In the genomic region with DNA sequence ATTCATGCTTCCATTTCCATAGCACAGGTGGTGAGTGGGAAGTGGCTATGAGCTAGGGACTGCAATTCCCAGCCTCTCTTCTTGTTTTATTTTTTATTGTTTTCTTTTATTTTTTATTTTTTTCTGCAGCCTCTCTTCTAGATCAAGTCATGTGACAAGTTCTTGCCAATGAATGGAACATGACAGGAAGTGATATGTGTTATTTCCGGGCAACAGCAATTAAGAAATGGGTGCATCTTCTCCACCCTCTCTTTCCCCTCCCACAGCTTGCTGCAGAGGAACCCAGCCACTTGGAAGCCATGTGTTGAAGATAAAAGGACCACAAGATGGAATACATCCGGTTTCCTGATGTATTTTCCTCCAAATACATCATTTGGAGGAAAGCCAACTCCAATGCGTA, we compare ENCODE assay signal across 26 cellular contexts. TPM values are rescaled to one million over a fixed set of nuclear protein-coding genes. Genes with fewer than 3 reads are reported as not detected.
"Had no signal": no experiment of that assay in that cellular context is flagged by ENCODE, and none has a peak within 500 bp of the region (broad histone marks: within the 10 kb centered on the region; RNA-seq: fewer than 3 reads in every experiment).

No MANE protein-coding gene starts in this region.

- DNase-seq: hippocampal formation; kidney; left colon; left lung; mesendoderm; naive B cell; natural killer cell; nephron progenitor cell; ovary; right lobe of liver; stimulated activated CD4-positive, alpha-beta T cell treated with anti-CD3 and anti-CD28 coated beads, Interleukin-1b, Interleukin-23, amount 100 ng/mL, for 48 hours; stimulated activated CD4-positive, alpha-beta T cell treated with anti-CD3 and anti-CD28 coated beads, Interleukin-2, amount 100 ng/mL, for 48 hours; stimulated activated naive B cell treated with anti-CD40 and anti-IgM and Interleukin-4, amounts not matched to agents 10 μg/mL and 1 μg/mL and 100 μg/mL, for 72 hours; stimulated activated naive CD8-positive, alpha-beta T cell treated with anti-CD3 and anti-CD28 coated beads, Interleukin-15, Interleukin-2, amounts not matched to agents 100 U/mL and 50 U/mL, for 24 hours; stomach; testis; thyroid gland; transverse colon; upper lobe of left lung had no signal

- H3K36me3 Mint-ChIP-seq: natural killer cell; stimulated activated naive B cell treated with anti-CD40 and anti-IgM and Interleukin-4, amounts not matched to agents 10 μg/mL and 1 μg/mL and 100 μg/mL, for 72 hours had no signal

- H3K4me3 ChIP-seq: left lung, lung, ovary, right atrium auricular region, right lobe of liver, smooth muscle cell, stomach, testis, thyroid gland, transverse colon, upper lobe of left lung, vagina had no signal

- H3K36me3 ChIP-seq: left lung, ovary, right atrium auricular region, right lobe of liver, stomach, thyroid gland, transverse colon, upper lobe of left lung, vagina had no signal

- H3K4me2 ChIP-seq: smooth muscle cell had no signal

- H3K27ac Mint-ChIP-seq: mesothelial cell of epicardium; natural killer cell; nephron progenitor cell; progenitor cell of endocrine pancreas; stimulated activated naive B cell treated with anti-CD40 and anti-IgM and Interleukin-4, amounts not matched to agents 10 μg/mL and 1 μg/mL and 100 μg/mL, for 72 hours had no signal

- ATAC-seq: left colon; left lung; natural killer cell; right lobe of liver; stimulated activated naive B cell treated with anti-CD40 and anti-IgM and Interleukin-4, amounts not matched to agents 10 μg/mL and 1 μg/mL and 100 μg/mL, for 72 hours; stimulated activated naive CD8-positive, alpha-beta T cell treated with anti-CD3 and anti-CD28 coated beads, Interleukin-15, Interleukin-2, amounts not matched to agents 100 U/mL and 50 U/mL, for 24 hours had no signal

- H3K27me3 ChIP-seq: ovary, right atrium auricular region, right lobe of liver, testis, thyroid gland, upper lobe of left lung, vagina had no signal

- H3K4me1 ChIP-seq: left lung, right atrium auricular region, right lobe of liver, stomach, testis, thyroid gland, transverse colon, upper lobe of left lung, vagina had no signal

- H3K9me3 ChIP-seq: left lung, ovary, right atrium auricular region, right lobe of liver, stomach, testis, thyroid gland, transverse colon, upper lobe of left lung, vagina had no signal

- H3K27ac ChIP-seq: left lung, ovary, right atrium auricular region, right lobe of liver, stomach, testis, thyroid gland, transverse colon, upper lobe of left lung, vagina had no signal

- H3K4me1 Mint-ChIP-seq: mesothelial cell of epicardium; naive B cell; natural killer cell; nephron progenitor cell; stimulated activated naive B cell treated with anti-CD40 and anti-IgM and Interleukin-4, amounts not matched to agents 10 μg/mL and 1 μg/mL and 100 μg/mL, for 72 hours had no signal

- H3K9me3 Mint-ChIP-seq: nephron progenitor cell had no signal

- H3K4me3 Mint-ChIP-seq: mesothelial cell of epicardium; naive B cell; natural killer cell; nephron progenitor cell; stimulated activated naive B cell treated with anti-CD40 and anti-IgM and Interleukin-4, amounts not matched to agents 10 μg/mL and 1 μg/mL and 100 μg/mL, for 72 hours had no signal

RNA-seq across cellular contexts. Expression of gene IRX5, which starts 23.6 kb away (rescaled TPM):
- total RNA-seq: left colon, natural killer cell, omental fat pad, right lobe of liver, transverse colon had no signal
